In the genomic region with DNA sequence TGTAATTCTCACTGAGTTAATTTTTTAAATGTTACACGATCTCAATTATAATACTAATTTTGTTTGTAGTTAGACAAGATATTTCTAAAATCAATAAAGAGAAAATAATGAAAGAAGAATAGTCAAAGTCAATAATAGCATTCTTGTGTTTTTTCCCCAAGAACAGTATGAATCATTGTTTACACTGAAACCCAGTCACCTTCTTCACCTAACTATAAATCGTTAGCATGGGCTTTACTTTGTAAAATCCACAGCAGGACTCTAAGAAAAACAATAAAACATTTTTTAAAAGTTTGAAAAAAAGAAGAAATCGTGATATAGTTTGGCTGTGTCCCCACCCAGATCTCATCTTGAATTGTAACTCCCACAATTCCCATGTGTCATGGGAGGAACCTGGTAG, we compare ENCODE assay signal across 28 cellular contexts.
"Had no signal": no experiment of that assay in that cellular context is flagged by ENCODE, and none has a peak within 500 bp of the region (broad histone marks: within the 10 kb centered on the region; RNA-seq: fewer than 3 reads in every experiment).

No MANE protein-coding gene starts in this region.

- H3K36me3 ChIP-seq: heart right ventricle, left lung, lower lobe of right lung, pancreas, spleen had no signal

- H3K27me3 ChIP-seq: heart right ventricle, left lung, pancreas, spleen, testis, transverse colon had no signal

- H3K4me1 ChIP-seq: left lung, lower lobe of right lung, pancreas, psoas muscle, testis, transverse colon had no signal

- H3K27ac ChIP-seq: coronary artery, heart right ventricle, left lung, lower lobe of right lung, pancreas, psoas muscle, spleen, testis, transverse colon had no signal

- ATAC-seq: activated CD8-positive, alpha-beta T cell treated with anti-CD3 and anti-CD28 coated beads for 36 hours; activated T-cell treated with anti-CD3 and anti-CD28 coated beads, Interleukin-2, amount 50 U/mL, for 4 hours; activated T-helper 17 cell treated with anti-CD3 and anti-CD28 coated beads, Interleukin-2, amount 50 U/mL, for 72 hours; effector memory CD8-positive, alpha-beta T cell; esophagus mucosa; heart right ventricle; left lung; lower lobe of right lung; naive thymus-derived CD8-positive, alpha-beta T cell; pancreas; psoas muscle; right cardiac atrium had no signal

- DNase-seq: activated CD4-positive, alpha-beta T cell treated with anti-CD3 and anti-CD28 coated beads, Interleukin-2, amount 10 ng/mL, durations not matched to agents 7 days and 5 days; activated CD4-positive, CD25-positive, alpha-beta regulatory T cell treated with anti-CD3 and anti-CD28 coated beads, Interleukin-2, amount 50 U/mL, for 72 hours; activated CD8-positive, alpha-beta T cell treated with anti-CD3 and anti-CD28 coated beads for 36 hours; activated gamma-delta T cell treated with Interleukin-2 at 50 U/mL for 16 hours; activated naive CD4-positive, alpha-beta T cell treated with anti-CD3 and anti-CD28 coated beads, Interleukin-2, amount 50 U/mL, for 16 hours; activated T-cell treated with anti-CD3 and anti-CD28 coated beads, Interleukin-2, amount 50 U/mL, for 4 hours; amygdala; cerebellar nuclear complex; effector memory CD8-positive, alpha-beta T cell; foreskin melanocyte; heart right ventricle; left lung; lower lobe of right lung; mesenchymal stem cell; naive thymus-derived CD8-positive, alpha-beta T cell; nucleus accumbens; pancreas; psoas muscle; right cardiac atrium; spleen; stimulated activated CD4-positive, alpha-beta T cell treated with anti-CD3 and anti-CD28 coated beads, Interleukin-2, amount 100 ng/mL, for 48 hours; stimulated activated naive CD4-positive, alpha-beta T cell treated with Interleukin-2 at 50 U/mL for 16 hours; T-helper 2 cell; testis; transverse colon had no signal

- H3K4me3 ChIP-seq: coronary artery, heart right ventricle, left lung, lower lobe of right lung, pancreas, psoas muscle, spleen, testis, transverse colon had no signal

- H3K9me3 ChIP-seq: pancreas, psoas muscle, testis had no signal
